8 cellular contexts compared by ENCODE assay signal in the genomic region with DNA sequence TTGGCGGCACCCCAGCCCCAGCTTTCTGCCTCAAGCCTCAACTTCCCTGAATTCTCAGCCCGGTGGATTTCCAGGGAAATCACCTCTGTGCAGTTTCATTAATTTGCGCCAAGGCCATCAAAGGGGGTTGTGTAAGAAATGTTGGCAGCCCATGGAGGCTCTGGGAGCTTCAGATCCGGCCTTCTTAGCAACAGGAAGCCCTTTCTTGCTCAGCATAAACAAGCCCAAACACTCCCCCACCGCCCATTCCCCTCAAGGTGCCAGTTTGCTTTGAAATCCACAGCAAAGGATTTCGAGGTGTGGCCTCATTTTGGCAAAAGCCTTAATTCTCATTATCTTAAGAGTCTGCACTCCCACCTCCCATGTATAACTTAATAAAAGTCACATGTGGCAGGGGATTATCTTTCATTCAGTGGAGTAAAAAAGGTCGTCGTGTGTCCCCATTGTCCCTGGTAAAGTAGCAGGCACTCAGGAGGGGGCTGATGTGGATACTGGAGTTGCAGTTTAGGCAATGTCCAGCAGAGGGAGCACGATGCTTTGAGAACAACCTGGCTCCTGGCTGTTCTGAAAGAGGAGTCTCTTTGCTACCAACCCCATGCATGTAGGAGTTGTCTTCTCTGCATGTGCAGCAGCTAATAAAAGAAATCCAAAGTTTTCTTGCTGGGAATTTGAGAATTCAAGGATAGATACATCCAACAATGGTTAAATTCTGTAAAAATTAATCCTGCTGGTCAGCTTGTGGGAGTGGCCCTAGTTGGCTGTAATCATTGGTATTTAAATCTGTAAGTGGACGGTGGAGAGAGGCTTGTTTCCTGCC. TPM values are rescaled to one million over a fixed set of nuclear protein-coding genes. Genes with fewer than 3 reads are reported as not detected.
DNase-seq lines count a peak whose midpoint lies in the region; ATAC-seq and TF ChIP-seq lines count a peak whose summit lies in the region.

No MANE protein-coding gene starts in this region.

- H3K36me3 Mint-ChIP-seq in HFFc6 (ENCODE audit: low read depth), result no peaks in the 10 kb centered on the region

- H3K4me3 ChIP-seq in adrenal gland, result no peak overlapping the region

- H3K4me1 Mint-ChIP-seq in HFFc6 (ENCODE audit: low read depth), result peaks cover 8% of the 10 kb centered on the region

- intact Hi-C loops in adrenal gland (cut with DNase I), result loop anchor here (5.0 kb wide), 3 partner anchors 331 to 401 kb away; no protein-coding TSS in a partner anchor
- intact Hi-C loops in left ventricle myocardium superior (cut with micrococcal nuclease), result loop anchor here (5.0 to 10.0 kb wide), 2 partner anchors 334 to 401 kb away; no protein-coding TSS in a partner anchor

- H3K27ac ChIP-seq in adrenal gland, result no peak overlapping the region

- H3K4me3 Mint-ChIP-seq in HFFc6, result no peak overlapping the region

- no peaks in the 10 kb centered on the region for H3K4me1 ChIP-seq in adrenal gland (replicated peaks in 1 of 2)

- peaks cover 13% of the 10 kb centered on the region for H3K27me3 Mint-ChIP-seq in HFFc6 (ENCODE audit: insufficient read depth)

- ATAC-seq in left ventricle myocardium superior, result peak; percentile 91

- TF ChIP-seq CTCF in GM10266 (IDR thresholded peaks at IDR 0.05; ENCODE audit: control insufficient read depth, insufficient read depth, low read depth, missing control alignments), result peak; percentile 97
- TF ChIP-seq CTCF in HFFc6 (IDR thresholded peaks at IDR 0.05), result peak; percentile 97
- TF ChIP-seq CTCF in adrenal gland (IDR thresholded peaks at IDR 0.05), result peak; percentile 89 to 97 (median 92)

- no peaks in the 10 kb centered on the region for H3K9me3 Mint-ChIP-seq in HFFc6

- H3K27ac Mint-ChIP-seq in HFFc6, result no peak overlapping the region

- DNase-seq in GM10266 (ENCODE audit: extremely low spot score) (peak; percentile 81), HFFc6 (peak; percentile 73), NCI-H1105 (lab: John Stamatoyannopoulos, UW) (peak; percentile 55), T follicular helper cell (ENCODE audit: low read depth) (peak; percentile 57), adrenal gland (peak; percentile 78 to 96 (median 88)), left ventricle myocardium superior (peak; percentile 68), retina (peak; percentile 88), cortex of kidney (lab: John Stamatoyannopoulos, UW) (no peak)

- TF ChIP-seq POLR2A in adrenal gland (IDR thresholded peaks at IDR 0.05), result no peak

- 24 to 32% (median 31%) methylated on average over 8 to 10 of the region's 10 CpGs for WGBS in adrenal gland, 4 donors

- no peaks in the 10 kb centered on the region for H3K27me3 ChIP-seq in adrenal gland

- no peaks in the 10 kb centered on the region for H3K36me3 ChIP-seq in adrenal gland (replicated peaks in 1 of 2)

- H3K9me3 ChIP-seq in adrenal gland (replicated peaks in 1 of 3), result no peaks in the 10 kb centered on the region

RNA-seq across cellular contexts. Expression of gene EBLN2, which starts 39.5 kb away (rescaled TPM):
- 1 to 10 TPM; 1.5 to 1.9 (median 1.7) TPM for total RNA-seq in HFFc6 (2021; fragmentation: NEBNext Ultra II Directional; extraction: Animal tissue kit (Norgen Biotek cat#: 25700))
- total RNA-seq in adrenal gland (1 to 10 TPM in 6 of 8 donors, under 1 TPM in 2; 0.30 to 8.7 (median 2.6) TPM), left ventricle myocardium superior (0.69 TPM)
- polyA plus RNA-seq in adrenal gland, result 1 to 10 TPM in 1 of 3 donors, under 1 TPM in 2; 0.27 to 1.4 (median 0.56) TPM
